Comparison of ENCODE assay signal across 13 cellular contexts in the genomic region with DNA sequence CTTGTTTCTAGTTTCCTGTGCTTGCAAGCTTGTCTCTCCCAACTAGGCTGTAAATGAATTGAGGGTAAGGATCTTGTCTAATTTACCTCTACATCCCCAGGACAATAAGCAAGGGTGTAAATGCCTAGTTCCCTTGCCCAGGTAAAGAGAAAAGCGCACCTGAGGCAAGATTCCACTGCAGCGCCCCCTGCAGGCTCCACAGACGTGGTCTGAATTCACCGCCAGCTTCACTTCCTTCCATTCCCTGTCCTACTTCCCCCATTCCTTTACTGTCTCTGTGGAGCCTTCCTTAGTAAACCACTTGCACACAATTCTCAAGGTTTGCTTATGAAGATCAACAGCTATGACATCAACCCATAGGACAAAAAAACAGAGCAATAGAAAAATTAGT. TPM values are rescaled to one million over a fixed set of nuclear protein-coding genes. Genes with fewer than 3 reads are reported as not detected.
DNase-seq lines count a peak whose midpoint lies in the region; ATAC-seq, FAIRE-seq and TF ChIP-seq lines count a peak whose summit lies in the region.
"Had no signal": no experiment of that assay in that cellular context is flagged by ENCODE, and none has a peak within 500 bp of the region (broad histone marks: within the 10 kb centered on the region; RNA-seq: fewer than 3 reads in every experiment).

No MANE protein-coding gene starts in this region.

- DNase-seq in AG09319 (ENCODE audit: extremely low read depth, low read depth) = no peak
- no peak for DNase-seq in GM06990 (ENCODE audit: extremely low read depth, insufficient read length)
- no peak for DNase-seq in RWPE2 (ENCODE audit: low spot score)
- no peak for DNase-seq in keratinocyte (ENCODE audit: low read depth, low spot score)
- DNase-seq in SW480 (ENCODE audit: low spot score) = no peak
- DNase-seq in Kasumi-1 (lab: John Stamatoyannopoulos, UW) = no peak
- DNase-seq in middle frontal gyrus (ENCODE audit: extremely low spot score, low spot score) = no peak
- DNase-seq: activated B cell treated with CpG ODN at 0.5 μM for 24 hours, adrenal gland, GDM1, KBM-7 had no signal

- H3K36me3 ChIP-seq in GM06990 (ENCODE audit: control insufficient read depth, insufficient read depth, low read length) (no peaks in the 10 kb centered on the region), RWPE2 (ENCODE audit: low read depth) (no peaks in the 10 kb centered on the region), keratinocyte (ENCODE audit: control insufficient read depth in 2 of 2, extremely low read depth in 1 of 2, insufficient read depth in 2 of 2, low read length in 2 of 2) (no peaks in the 10 kb centered on the region)
- H3K36me3 ChIP-seq: adrenal gland had no signal

- peak overlapping the region; percentile 84 for H3K4me2 ChIP-seq in keratinocyte (ENCODE audit: control insufficient read depth, extremely low read depth, insufficient read depth, low read depth, low read length)

- no peaks in the 10 kb centered on the region for H3K9me3 ChIP-seq in RWPE2 (ENCODE audit: severe bottlenecking)
- H3K9me3 ChIP-seq in keratinocyte (ENCODE audit: control insufficient read depth, low read depth, low read length) = no peaks in the 10 kb centered on the region
- H3K9me3 ChIP-seq: adrenal gland had no signal

- peak overlapping the region; percentile 87 for H3K27ac ChIP-seq in RWPE2 (ENCODE audit: poor library complexity, severe bottlenecking)
- peak overlapping the region; percentile 75 for H3K27ac ChIP-seq in keratinocyte (ENCODE audit: control insufficient read depth, insufficient read depth, low read length)
- H3K27ac ChIP-seq: adrenal gland had no signal

- no peak for ATAC-seq in RWPE2 (ENCODE audit: low read depth)
- no peak for ATAC-seq in HG03432 (IDR thresholded peaks at IDR 0.05; ENCODE audit: unreplicated experiment)
- ATAC-seq: naive thymus-derived CD8-positive, alpha-beta T cell had no signal

- dilution Hi-C loops in keratinocyte (cut with MboI; ENCODE audit: extremely low pct_ligation_motif_present, low sequenced_read_pairs) = loop anchor here (25.0 kb wide), 1 partner anchor 90 kb away; no protein-coding TSS in a partner anchor

- H4K20me1 ChIP-seq in keratinocyte (ENCODE audit: control insufficient read depth, extremely low read depth, insufficient read depth, low read length) = no peaks in the 10 kb centered on the region

- H3K4me3 ChIP-seq in GM06990 (replicated peaks; ENCODE audit: low read depth, low read length) = no peak overlapping the region
- H3K4me3 ChIP-seq in RWPE2 (ENCODE audit: severe bottlenecking) = no peak overlapping the region
- no peak overlapping the region for H3K4me3 ChIP-seq in keratinocyte (ENCODE audit: control insufficient read depth in 2 of 3, extremely low read depth in 1 of 3, insufficient read depth in 2 of 3, low read depth in 1 of 3, low read length in 3 of 3)
- H3K4me3 ChIP-seq: adrenal gland had no signal

- H2AFZ ChIP-seq in keratinocyte (ENCODE audit: control insufficient read depth, low read length) = no peak overlapping the region

- no peaks in the 10 kb centered on the region for H3K9me1 ChIP-seq in keratinocyte (ENCODE audit: control insufficient read depth, extremely low read depth, insufficient read depth, low read length)

- TF ChIP-seq CTCF in AG09319 (IDR thresholded peaks at IDR 0.05; ENCODE audit: low read depth, low read length) (peak; percentile 7), GM06990 (IDR thresholded peaks at IDR 0.05; ENCODE audit: insufficient read depth, low read length, poor library complexity, severe bottlenecking) (peak; percentile 60), RWPE2 (IDR thresholded peaks at IDR 0.05; ENCODE audit: poor library complexity, severe bottlenecking) (peak; percentile 59), keratinocyte (optimal IDR thresholded peaks at IDR 0.05 in 1 of 3, IDR thresholded peaks at IDR 0.05 in 1 of 3, conservative IDR thresholded peaks at IDR 0.05 in 1 of 3; ENCODE audit: extremely low read depth in 1 of 3, insufficient read depth in 2 of 3, low read length in 3 of 3) (peak; percentile 51 to 75 (median 70))

- H3K4me1 ChIP-seq in RWPE2 (ENCODE audit: insufficient read depth, poor library complexity, severe bottlenecking) (peaks cover 61% of the 10 kb centered on the region), keratinocyte (ENCODE audit: control insufficient read depth, extremely low read depth, insufficient read depth, low read length) (peaks cover 65% of the 10 kb centered on the region)
- H3K4me1 ChIP-seq: adrenal gland had no signal

- no peak overlapping the region for H3K9ac ChIP-seq in keratinocyte (ENCODE audit: control insufficient read depth, extremely low read depth, insufficient read depth, low read length)

- peak; percentile 90 for FAIRE-seq in keratinocyte (lab: Jason Lieb, UNC)

- H3K79me2 ChIP-seq in keratinocyte (ENCODE audit: control insufficient read depth, insufficient read depth, low read length) = no peaks in the 10 kb centered on the region

- H3K27me3 ChIP-seq in GM06990 (replicated peaks; ENCODE audit: control insufficient read depth, insufficient read depth, low read length) (no peaks in the 10 kb centered on the region; the same call in 1 of the 2 replicates), RWPE2 (ENCODE audit: insufficient read depth, poor library complexity, severe bottlenecking) (no peaks in the 10 kb centered on the region), keratinocyte (ENCODE audit: control insufficient read depth, extremely low read depth, insufficient read depth, low read length) (no peaks in the 10 kb centered on the region)

RNA-seq across cellular contexts. Expression of gene ANKEF1, which starts 42.3 kb away (rescaled TPM):
- polyA plus RNA-seq in keratinocyte = 7.7 to 12.4 TPM (median 10.0 TPM) in 3 replicates
- 11.8 TPM for polyA plus RNA-seq in keratinocyte (2011; ENCODE audit: low read depth)
- 8.0 and 13.6 TPM in 2 replicates for polyA plus RNA-seq in keratinocyte (2011; cell fraction: cytosol; rRNA removed)
- 9.9 and 10.6 TPM in 2 replicates for polyA plus RNA-seq in keratinocyte (2011; cell fraction: nucleus; rRNA removed)
- polyA plus RNA-seq in keratinocyte (2012; ENCODE audit: low replicate concordance) = 5.4 and 11.3 TPM in 2 replicates
- 2.6 to 15.3 TPM (median 7.9 TPM) in 3 replicates for polyA minus RNA-seq in keratinocyte
- polyA minus RNA-seq in keratinocyte (2011; cell fraction: cytosol; rRNA and poly(A)+ RNA removed) = 10.6 TPM
- 7.1 and 13.3 TPM in 2 replicates for polyA minus RNA-seq in keratinocyte (2011; cell fraction: nucleus; rRNA and poly(A)+ RNA removed)

Comparison
In these comparisons a context has a peak if more than half of its experiments do, and no peak if none do; other contexts are left out.
1. CTCF ChIP-seq: peak in every context shown above with its lines; median percentile 70 in keratinocyte; 60 in GM06990; 59 in RWPE2; 7 in AG09319.